19 cellular contexts compared by ENCODE assay signal in genomic region chr13:85503797-85504196, GRCh38.
DNase-seq lines count a peak whose midpoint lies in the region; ATAC-seq and TF ChIP-seq lines count a peak whose summit lies in the region.
"Had no signal": no experiment of that assay in that cellular context is flagged by ENCODE, and none has a peak within 500 bp of the region (broad histone marks: within the 10 kb centered on the region; RNA-seq: fewer than 3 reads in every experiment).

No MANE protein-coding gene starts in this region.

- H3K36me3 ChIP-seq in RWPE2 (ENCODE audit: low read depth) = no peaks in the 10 kb centered on the region
- no peaks in the 10 kb centered on the region for H3K36me3 ChIP-seq in MM.1S (replicated peaks; ENCODE audit: insufficient read depth, low read length)
- H3K36me3 ChIP-seq: gastrocnemius medialis, right lobe of liver had no signal

- H2AFZ ChIP-seq in MM.1S (ENCODE audit: low read length) = no peak overlapping the region

- H3K4me3 Mint-ChIP-seq in HFFc6 = no peak overlapping the region
- H3K4me3 Mint-ChIP-seq: activated B cell treated with CpG ODN at 0.5 μM for 24 hours; activated CD8-positive, alpha-beta T cell treated with anti-CD3 and anti-CD28 coated beads, Interleukin-2, amount 10 ng/mL, durations not matched to agents 7 days and 5 days had no signal

- H3K9ac ChIP-seq in MM.1S (ENCODE audit: low read length) = no peak overlapping the region

- peak; percentile 47 for DNase-seq in HFFc6
- no peak for DNase-seq in RWPE2 (ENCODE audit: low spot score)
- DNase-seq in epithelial cell of prostate (ENCODE audit: low read depth, low spot score) = peak; percentile 69
- peak; percentile 19 for DNase-seq in skeletal muscle cell (ENCODE audit: low read depth)
- no peak for DNase-seq in MM.1S
- DNase-seq in NCI-H345 (lab: John Stamatoyannopoulos, UW) = no peak
- DNase-seq: activated B cell treated with CpG ODN at 0.5 μM for 24 hours; activated CD8-positive, alpha-beta T cell treated with anti-CD3 and anti-CD28 coated beads, Interleukin-2, amount 10 ng/mL, durations not matched to agents 7 days and 5 days; activated T-cell treated with anti-CD3 and anti-CD28 coated beads, Interleukin-2, amount 50 U/mL, for 48 hours; gastrocnemius medialis; MV-4-11; NCI-H187; NCI-H446; right lobe of liver; stimulated activated CD4-positive, alpha-beta T cell treated with anti-CD3 and anti-CD28 coated beads, Interleukin-15, amount 100 ng/mL, for 24 hours; T1000 had no signal

- peaks cover 29% of the 10 kb centered on the region for H3K4me1 ChIP-seq in RWPE2 (ENCODE audit: insufficient read depth, poor library complexity, severe bottlenecking)
- H3K4me1 ChIP-seq in MM.1S (ENCODE audit: low read length) = no peaks in the 10 kb centered on the region
- H3K4me1 ChIP-seq: gastrocnemius medialis, right lobe of liver had no signal

- H3K79me2 ChIP-seq in MM.1S (ENCODE audit: low read length) = no peaks in the 10 kb centered on the region

- H3K4me1 Mint-ChIP-seq in HFFc6 (ENCODE audit: low read depth) = peaks cover 33% of the 10 kb centered on the region
- H3K4me1 Mint-ChIP-seq: activated B cell treated with CpG ODN at 0.5 μM for 24 hours had no signal

- H3K27me3 ChIP-seq in RWPE2 (ENCODE audit: insufficient read depth, poor library complexity, severe bottlenecking) = no peaks in the 10 kb centered on the region
- H3K27me3 ChIP-seq in MM.1S (replicated peaks; ENCODE audit: insufficient read depth, low read length) = no peaks in the 10 kb centered on the region
- H3K27me3 ChIP-seq: gastrocnemius medialis, right lobe of liver had no signal

- ATAC-seq in RWPE2 (ENCODE audit: low read depth) = peak; percentile 84
- ATAC-seq in activated CD4-positive, CD25-positive, alpha-beta regulatory T cell treated with anti-CD3 and anti-CD28 coated beads, Interleukin-2, amount 50 U/mL, for 24 hours = no peak
- ATAC-seq in HG03039 (IDR thresholded peaks at IDR 0.05; ENCODE audit: unreplicated experiment) = no peak
- ATAC-seq: activated CD8-positive, alpha-beta T cell treated with anti-CD3 and anti-CD28 coated beads, Interleukin-2, amount 10 ng/mL, durations not matched to agents 7 days and 5 days; activated naive CD4-positive, alpha-beta T cell treated with anti-CD3 and anti-CD28 coated beads, Interleukin-2, amount 50 U/mL, for 72 hours; gastrocnemius medialis; right lobe of liver had no signal

- no peaks in the 10 kb centered on the region for H3K36me3 Mint-ChIP-seq in HFFc6 (ENCODE audit: low read depth)
- H3K36me3 Mint-ChIP-seq: activated naive CD4-positive, alpha-beta T cell treated with anti-CD3 and anti-CD28 coated beads, Interleukin-2, amount 50 U/mL, for 72 hours had no signal

- H3K27ac ChIP-seq in RWPE2 (ENCODE audit: poor library complexity, severe bottlenecking) (peak overlapping the region; percentile 86), epithelial cell of prostate (peak overlapping the region; percentile 50), MM.1S (ENCODE audit: low read length) (no peak overlapping the region)
- H3K27ac ChIP-seq: gastrocnemius medialis, right lobe of liver had no signal

- no peaks in the 10 kb centered on the region for H4K20me1 ChIP-seq in MM.1S (ENCODE audit: insufficient read depth, low read length)

- H3K27me3 Mint-ChIP-seq in HFFc6 (ENCODE audit: insufficient read depth) = no peaks in the 10 kb centered on the region
- H3K27me3 Mint-ChIP-seq: activated B cell treated with CpG ODN at 0.5 μM for 24 hours had no signal

- H3K9me3 ChIP-seq in RWPE2 (ENCODE audit: severe bottlenecking) (no peaks in the 10 kb centered on the region), MM.1S (replicated peaks; ENCODE audit: insufficient read depth, low read length) (no peaks in the 10 kb centered on the region)
- H3K9me3 ChIP-seq: gastrocnemius medialis, right lobe of liver had no signal

- no peaks in the 10 kb centered on the region for H3K9me3 Mint-ChIP-seq in HFFc6

- H3K27ac Mint-ChIP-seq in HFFc6 = no peak overlapping the region; the same call in 1 of the 2 replicates
- H3K27ac Mint-ChIP-seq: activated B cell treated with CpG ODN at 0.5 μM for 24 hours; activated CD8-positive, alpha-beta T cell treated with anti-CD3 and anti-CD28 coated beads, Interleukin-2, amount 10 ng/mL, durations not matched to agents 7 days and 5 days; activated naive CD4-positive, alpha-beta T cell treated with anti-CD3 and anti-CD28 coated beads, Interleukin-2, amount 50 U/mL, for 72 hours had no signal

- TF ChIP-seq CTCF in HFFc6 (IDR thresholded peaks at IDR 0.05) (no peak), RWPE2 (IDR thresholded peaks at IDR 0.05; ENCODE audit: poor library complexity, severe bottlenecking) (no peak), MM.1S (IDR thresholded peaks at IDR 0.05; ENCODE audit: low read length) (no peak)

- no peaks in the 10 kb centered on the region for H3K9me2 ChIP-seq in MM.1S (replicated peaks; ENCODE audit: insufficient read depth, low read length)

- no peak overlapping the region for H3K4me2 ChIP-seq in MM.1S (ENCODE audit: low read depth, low read length)

- H3K4me3 ChIP-seq in RWPE2 (ENCODE audit: severe bottlenecking) (no peak overlapping the region), skeletal muscle cell (ENCODE audit: low read depth, low read length) (no peak overlapping the region), MM.1S (ENCODE audit: low read length) (no peak overlapping the region)
- H3K4me3 ChIP-seq: gastrocnemius medialis, right lobe of liver had no signal

- H3F3A ChIP-seq in MM.1S (ENCODE audit: insufficient read depth, low read length) = no peaks in the 10 kb centered on the region

Comparison
In these comparisons a context has a peak if more than half of its experiments do, and no peak if none do; other contexts are left out.
1. DNase-seq: peak in HFFc6 (single experiment), epithelial cell of prostate (single experiment) and skeletal muscle cell (single experiment); none in RWPE2 (single experiment), MM.1S (single experiment) and NCI-H345 (single experiment).